35 cellular contexts compared by ENCODE assay signal in the genomic region with DNA sequence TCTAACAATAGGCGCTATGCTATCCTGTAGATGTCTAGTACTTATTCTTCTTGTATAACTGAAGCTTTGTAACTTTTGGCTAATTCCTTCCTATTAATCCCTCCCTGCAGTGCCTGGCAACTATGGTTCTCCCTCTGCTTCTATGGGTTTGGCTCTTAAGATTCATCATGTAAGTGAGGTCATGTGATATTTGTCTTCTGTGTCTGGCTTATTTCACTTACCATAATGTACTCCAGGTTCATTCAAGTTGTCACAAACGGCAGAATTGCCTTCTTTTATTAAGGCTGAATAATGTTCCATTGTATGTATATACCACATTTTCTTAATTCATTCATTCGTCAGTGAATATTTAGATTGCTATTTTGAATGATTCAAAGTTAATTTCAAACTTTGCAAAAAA.
"Had no signal": no experiment of that assay in that cellular context is flagged by ENCODE, and none has a peak within 500 bp of the region (broad histone marks: within the 10 kb centered on the region; RNA-seq: fewer than 3 reads in every experiment).

No MANE protein-coding gene starts in this region.

- ATAC-seq: activated CD8-positive, alpha-beta memory T cell treated with anti-CD3 and anti-CD28 coated beads, Interleukin-2, amount 10 ng/mL, durations not matched to agents 7 days and 5 days; activated naive CD8-positive, alpha-beta T cell treated with anti-CD3 and anti-CD28 coated beads, Interleukin-2, amount 50 U/mL, for 24 hours; K562; PC-3; T-cell had no signal

- H3K27me3 ChIP-seq: brain microvascular endothelial cell, Peyer's patch had no signal

- H3K36me3 ChIP-seq: brain microvascular endothelial cell, Peyer's patch, WERI-Rb-1 had no signal

- DNase-seq: activated CD4-positive, alpha-beta memory T cell treated with anti-CD3 and anti-CD28 coated beads, Interleukin-2, amount 10 ng/mL, durations not matched to agents 7 days and 5 days; activated CD4-positive, alpha-beta T cell treated with anti-CD3 and anti-CD28 coated beads for 1 hour; activated CD4-positive, alpha-beta T cell treated with anti-CD3 and anti-CD28 coated beads for 48 hours; activated CD4-positive, CD25-positive, alpha-beta regulatory T cell; activated CD8-positive, alpha-beta memory T cell treated with anti-CD3 and anti-CD28 coated beads for 24 hours; activated CD8-positive, alpha-beta memory T cell treated with anti-CD3 and anti-CD28 coated beads, Interleukin-2, amount 10 ng/mL, durations not matched to agents 7 days and 5 days; activated CD8-positive, alpha-beta memory T cell treated with anti-CD3 and anti-CD28 coated beads, Interleukin-2, amount 50 U/mL, for 48 hours; activated effector memory CD4-positive, alpha-beta T cell treated with Interleukin-2 at 50 U/mL for 16 hours; activated naive CD4-positive, alpha-beta T cell treated with anti-CD3 and anti-CD28 coated beads, Interleukin-2, amount 10 ng/mL, durations not matched to agents 7 days and 5 days; activated naive CD8-positive, alpha-beta T cell treated with anti-CD3 and anti-CD28 coated beads, Interleukin-2, amount 50 U/mL, for 24 hours; activated T-cell treated with anti-CD3 and anti-CD28 coated beads, Interleukin-2, amount 50 U/mL, for 48 hours; amniotic stem cell; aorta; brain microvascular endothelial cell; IMR-90; NCI-H1092 treated with DMSO at 0.1 percent for 48 hours; NCI-H1417; NCI-H146; NCI-H187; NCI-H2029 treated with DMSO at 0.1 percent for 48 hours; NCI-H2171 treated with DMSO at 0.1 percent for 48 hours; NCI-H2227 treated with DMSO at 0.1 percent for 48 hours; NCI-H446 treated with DMSO at 0.1 percent for 48 hours; NCI-H524; NCI-H748 treated with DMSO at 0.1 percent for 48 hours; NK-92 treated with Interleukin-12 subunit alpha and Interleukin-12 subunit beta, amount 100 ng/mL, for 24 hours; PC-3; Peyer's patch; RPMI8226; T-cell; T-helper 2 cell; T-helper 9 cell; WERI-Rb-1 had no signal

- H3K27ac ChIP-seq: brain microvascular endothelial cell, Peyer's patch, SK-N-MC, WERI-Rb-1 had no signal

- H3K9me3 ChIP-seq: Peyer's patch had no signal

- FAIRE-seq: K562 had no signal

- H3K4me1 ChIP-seq: Peyer's patch had no signal

- H3K4me3 ChIP-seq: K562, Peyer's patch, SK-N-MC had no signal
